ENCODE assay signal across 1 cellular context in the genomic region with DNA sequence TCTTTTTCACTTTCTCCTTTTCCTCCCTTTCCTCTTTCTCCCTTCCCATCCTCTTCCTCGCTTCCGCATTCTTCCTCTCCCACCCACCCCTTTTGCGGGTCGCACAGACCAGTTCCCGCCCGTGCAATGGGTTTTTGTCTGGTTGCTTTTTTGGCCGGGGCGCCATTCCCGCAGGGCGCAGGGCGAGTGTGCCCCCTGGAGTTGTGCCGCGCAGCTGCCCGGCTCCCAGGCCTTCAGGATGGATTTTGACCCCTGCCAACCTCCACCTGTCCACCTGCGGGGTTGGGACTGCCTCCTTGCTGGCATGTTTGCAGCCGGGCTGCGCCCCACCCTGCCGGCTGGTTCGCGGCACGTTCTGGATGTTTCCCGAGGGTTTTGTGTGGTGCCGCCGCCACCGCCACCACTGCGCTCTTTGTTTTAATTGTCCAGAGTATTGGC.
TF ChIP-seq lines count a peak whose summit lies in the region.

No MANE protein-coding gene starts in this region.

TF ChIP-seq in GM23338, 12 proteins besides CTCF, POLR2A, EP300 and RAD21 (continued from another document):
- TF ChIP-seq, protein P1, sequence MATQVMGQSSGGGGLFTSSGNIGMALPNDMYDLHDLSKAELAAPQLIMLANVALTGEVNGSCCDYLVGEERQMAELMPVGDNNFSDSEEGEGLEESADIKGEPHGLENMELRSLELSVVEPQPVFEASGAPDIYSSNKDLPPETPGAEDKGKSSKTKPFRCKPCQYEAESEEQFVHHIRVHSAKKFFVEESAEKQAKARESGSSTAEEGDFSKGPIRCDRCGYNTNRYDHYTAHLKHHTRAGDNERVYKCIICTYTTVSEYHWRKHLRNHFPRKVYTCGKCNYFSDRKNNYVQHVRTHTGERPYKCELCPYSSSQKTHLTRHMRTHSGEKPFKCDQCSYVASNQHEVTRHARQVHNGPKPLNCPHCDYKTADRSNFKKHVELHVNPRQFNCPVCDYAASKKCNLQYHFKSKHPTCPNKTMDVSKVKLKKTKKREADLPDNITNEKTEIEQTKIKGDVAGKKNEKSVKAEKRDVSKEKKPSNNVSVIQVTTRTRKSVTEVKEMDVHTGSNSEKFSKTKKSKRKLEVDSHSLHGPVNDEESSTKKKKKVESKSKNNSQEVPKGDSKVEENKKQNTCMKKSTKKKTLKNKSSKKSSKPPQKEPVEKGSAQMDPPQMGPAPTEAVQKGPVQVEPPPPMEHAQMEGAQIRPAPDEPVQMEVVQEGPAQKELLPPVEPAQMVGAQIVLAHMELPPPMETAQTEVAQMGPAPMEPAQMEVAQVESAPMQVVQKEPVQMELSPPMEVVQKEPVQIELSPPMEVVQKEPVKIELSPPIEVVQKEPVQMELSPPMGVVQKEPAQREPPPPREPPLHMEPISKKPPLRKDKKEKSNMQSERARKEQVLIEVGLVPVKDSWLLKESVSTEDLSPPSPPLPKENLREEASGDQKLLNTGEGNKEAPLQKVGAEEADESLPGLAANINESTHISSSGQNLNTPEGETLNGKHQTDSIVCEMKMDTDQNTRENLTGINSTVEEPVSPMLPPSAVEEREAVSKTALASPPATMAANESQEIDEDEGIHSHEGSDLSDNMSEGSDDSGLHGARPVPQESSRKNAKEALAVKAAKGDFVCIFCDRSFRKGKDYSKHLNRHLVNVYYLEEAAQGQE (IDR thresholded peaks at IDR 0.05; ENCODE audit: unreplicated experiment), result no peak
- TF ChIP-seq POLR2AphosphoS5 (IDR thresholded peaks at IDR 0.05; ENCODE audit: low read depth) (no peak; the same call in 1 of the 2 replicates), STAT1 (IDR thresholded peaks at IDR 0.05; ENCODE audit: unreplicated experiment) (no peak), NANOG (IDR thresholded peaks at IDR 0.05; ENCODE audit: borderline replicate concordance) (no peak), ZNF114 (CRISPR knock-in tag; IDR thresholded peaks at IDR 0.05) (no peak), EZH2 (IDR thresholded peaks at IDR 0.05; ENCODE audit: low read depth, unreplicated experiment) (no peak), ZNF331 (CRISPR knock-in tag; IDR thresholded peaks at IDR 0.05; ENCODE audit: low read depth) (no peak), CREB1 (CRISPR knock-in tag; IDR thresholded peaks at IDR 0.05; ENCODE audit: low read depth) (no peak)
- TF ChIP-seq, protein P2, sequence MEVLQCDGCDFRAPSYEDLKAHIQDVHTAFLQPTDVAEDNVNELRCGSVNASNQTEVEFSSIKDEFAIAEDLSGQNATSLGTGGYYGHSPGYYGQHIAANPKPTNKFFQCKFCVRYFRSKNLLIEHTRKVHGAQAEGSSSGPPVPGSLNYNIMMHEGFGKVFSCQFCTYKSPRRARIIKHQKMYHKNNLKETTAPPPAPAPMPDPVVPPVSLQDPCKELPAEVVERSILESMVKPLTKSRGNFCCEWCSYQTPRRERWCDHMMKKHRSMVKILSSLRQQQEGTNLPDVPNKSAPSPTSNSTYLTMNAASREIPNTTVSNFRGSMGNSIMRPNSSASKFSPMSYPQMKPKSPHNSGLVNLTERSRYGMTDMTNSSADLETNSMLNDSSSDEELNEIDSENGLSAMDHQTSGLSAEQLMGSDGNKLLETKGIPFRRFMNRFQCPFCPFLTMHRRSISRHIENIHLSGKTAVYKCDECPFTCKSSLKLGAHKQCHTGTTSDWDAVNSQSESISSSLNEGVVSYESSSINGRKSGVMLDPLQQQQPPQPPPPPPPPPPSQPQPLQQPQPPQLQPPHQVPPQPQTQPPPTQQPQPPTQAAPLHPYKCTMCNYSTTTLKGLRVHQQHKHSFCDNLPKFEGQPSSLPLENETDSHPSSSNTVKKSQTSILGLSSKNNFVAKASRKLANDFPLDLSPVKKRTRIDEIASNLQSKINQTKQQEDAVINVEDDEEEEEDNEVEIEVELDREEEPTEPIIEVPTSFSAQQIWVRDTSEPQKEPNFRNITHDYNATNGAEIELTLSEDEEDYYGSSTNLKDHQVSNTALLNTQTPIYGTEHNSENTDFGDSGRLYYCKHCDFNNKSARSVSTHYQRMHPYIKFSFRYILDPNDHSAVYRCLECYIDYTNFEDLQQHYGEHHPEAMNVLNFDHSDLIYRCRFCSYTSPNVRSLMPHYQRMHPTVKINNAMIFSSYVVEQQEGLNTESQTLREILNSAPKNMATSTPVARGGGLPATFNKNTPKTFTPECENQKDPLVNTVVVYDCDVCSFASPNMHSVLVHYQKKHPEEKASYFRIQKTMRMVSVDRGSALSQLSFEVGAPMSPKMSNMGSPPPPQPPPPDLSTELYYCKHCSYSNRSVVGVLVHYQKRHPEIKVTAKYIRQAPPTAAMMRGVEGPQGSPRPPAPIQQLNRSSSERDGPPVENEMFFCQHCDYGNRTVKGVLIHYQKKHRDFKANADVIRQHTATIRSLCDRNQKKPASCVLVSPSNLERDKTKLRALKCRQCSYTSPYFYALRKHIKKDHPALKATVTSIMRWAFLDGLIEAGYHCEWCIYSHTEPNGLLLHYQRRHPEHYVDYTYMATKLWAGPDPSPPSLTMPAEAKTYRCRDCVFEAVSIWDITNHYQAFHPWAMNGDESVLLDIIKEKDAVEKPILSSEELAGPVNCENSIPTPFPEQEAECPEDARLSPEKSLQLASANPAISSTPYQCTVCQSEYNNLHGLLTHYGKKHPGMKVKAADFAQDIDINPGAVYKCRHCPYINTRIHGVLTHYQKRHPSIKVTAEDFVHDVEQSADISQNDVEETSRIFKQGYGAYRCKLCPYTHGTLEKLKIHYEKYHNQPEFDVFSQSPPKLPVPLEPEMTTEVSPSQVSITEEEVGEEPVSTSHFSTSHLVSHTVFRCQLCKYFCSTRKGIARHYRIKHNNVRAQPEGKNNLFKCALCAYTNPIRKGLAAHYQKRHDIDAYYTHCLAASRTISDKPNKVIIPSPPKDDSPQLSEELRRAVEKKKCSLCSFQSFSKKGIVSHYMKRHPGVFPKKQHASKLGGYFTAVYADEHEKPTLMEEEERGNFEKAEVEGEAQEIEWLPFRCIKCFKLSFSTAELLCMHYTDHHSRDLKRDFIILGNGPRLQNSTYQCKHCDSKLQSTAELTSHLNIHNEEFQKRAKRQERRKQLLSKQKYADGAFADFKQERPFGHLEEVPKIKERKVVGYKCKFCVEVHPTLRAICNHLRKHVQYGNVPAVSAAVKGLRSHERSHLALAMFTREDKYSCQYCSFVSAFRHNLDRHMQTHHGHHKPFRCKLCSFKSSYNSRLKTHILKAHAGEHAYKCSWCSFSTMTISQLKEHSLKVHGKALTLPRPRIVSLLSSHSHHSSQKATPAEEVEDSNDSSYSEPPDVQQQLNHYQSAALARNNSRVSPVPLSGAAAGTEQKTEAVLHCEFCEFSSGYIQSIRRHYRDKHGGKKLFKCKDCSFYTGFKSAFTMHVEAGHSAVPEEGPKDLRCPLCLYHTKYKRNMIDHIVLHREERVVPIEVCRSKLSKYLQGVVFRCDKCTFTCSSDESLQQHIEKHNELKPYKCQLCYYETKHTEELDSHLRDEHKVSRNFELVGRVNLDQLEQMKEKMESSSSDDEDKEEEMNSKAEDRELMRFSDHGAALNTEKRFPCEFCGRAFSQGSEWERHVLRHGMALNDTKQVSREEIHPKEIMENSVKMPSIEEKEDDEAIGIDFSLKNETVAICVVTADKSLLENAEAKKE (CRISPR knock-in tag; IDR thresholded peaks at IDR 0.05), result no peak
- TF ChIP-seq, protein P3, sequence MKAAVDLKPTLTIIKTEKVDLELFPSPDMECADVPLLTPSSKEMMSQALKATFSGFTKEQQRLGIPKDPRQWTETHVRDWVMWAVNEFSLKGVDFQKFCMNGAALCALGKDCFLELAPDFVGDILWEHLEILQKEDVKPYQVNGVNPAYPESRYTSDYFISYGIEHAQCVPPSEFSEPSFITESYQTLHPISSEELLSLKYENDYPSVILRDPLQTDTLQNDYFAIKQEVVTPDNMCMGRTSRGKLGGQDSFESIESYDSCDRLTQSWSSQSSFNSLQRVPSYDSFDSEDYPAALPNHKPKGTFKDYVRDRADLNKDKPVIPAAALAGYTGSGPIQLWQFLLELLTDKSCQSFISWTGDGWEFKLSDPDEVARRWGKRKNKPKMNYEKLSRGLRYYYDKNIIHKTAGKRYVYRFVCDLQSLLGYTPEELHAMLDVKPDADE (IDR thresholded peaks at IDR 0.05), result no peak
TF ChIP-seq in GM23338: peak in this region for 0.
